Comparison of ENCODE assay signal across 16 cellular contexts in genomic region chr20:38599410-38599882, GRCh38. TPM values are rescaled to one million over a fixed set of nuclear protein-coding genes. Genes with fewer than 3 reads are reported as not detected.
A peak's percentile ranks its signal among the peaks of the same experiment; 100 is the strongest.
DNase-seq lines count a peak whose midpoint lies in the region; ATAC-seq and TF ChIP-seq lines count a peak whose summit lies in the region.
"Had no signal": no experiment of that assay in that cellular context is flagged by ENCODE, and none has a peak within 500 bp of the region (broad histone marks: within the 10 kb centered on the region; RNA-seq: fewer than 3 reads in every experiment).

No MANE protein-coding gene starts in this region.

- H3K27me3 ChIP-seq in left lung, result peaks cover 20 to 47% of the 10 kb centered on the region in 2 donors

- H3K4me3 ChIP-seq in LNCaP clone FGC (ENCODE audit: low read depth, low read length) (no peak overlapping the region), choroid plexus epithelial cell (ENCODE audit: low read depth, low read length) (no peak overlapping the region), left lung (no peak overlapping the region)
- H3K4me3 ChIP-seq: BLaER1 treated with 17β-estradiol and CSF1 and Interleukin-3, amounts not matched to agents 10 nM and 100 nM; SJSA1; thoracic aorta had no signal

- DNase-seq in LNCaP clone FGC (ENCODE audit: low read depth), result peak; percentile 55
- peak; percentile 29 for DNase-seq in choroid plexus epithelial cell (ENCODE audit: low read depth)
- peak; percentile 82 to 90 for DNase-seq in left lung
- DNase-seq in NK-92 treated with Interleukin-12 subunit alpha and Interleukin-12 subunit beta, amount 100 ng/mL, for 24 hours (lab: John Stamatoyannopoulos, UW), result no peak
- DNase-seq in NCI-H1092 (lab: John Stamatoyannopoulos, UW), result no peak
- DNase-seq in AG08396 (ENCODE audit: low spot score), result no peak
- no peak for DNase-seq in activated naive CD4-positive, alpha-beta T cell treated with Interleukin-2 at 50 U/mL for 16 hours
- DNase-seq: activated CD4-positive, alpha-beta T cell treated with anti-CD3 and anti-CD28 coated beads for 4 hours; activated effector memory CD4-positive, alpha-beta T cell treated with Interleukin-2 at 50 U/mL for 16 hours; NCI-H345 had no signal

- intact Hi-C loops in left lung (cut with DNase I), result no loop called here

- no peaks in the 10 kb centered on the region for H3K36me3 ChIP-seq in left lung
- H3K36me3 ChIP-seq: BLaER1 treated with 17β-estradiol and CSF1 and Interleukin-3, amounts not matched to agents 10 nM and 100 nM; SJSA1; thoracic aorta had no signal

- ATAC-seq in left lung, result peak; percentile 97

- no peaks in the 10 kb centered on the region for H3K9me3 ChIP-seq in left lung
- H3K9me3 ChIP-seq: BLaER1 treated with 17β-estradiol and CSF1 and Interleukin-3, amounts not matched to agents 10 nM and 100 nM; SJSA1; thoracic aorta had no signal

- H3K27ac ChIP-seq in C4-2B (peak overlapping the region; percentile 75), left lung (no peak overlapping the region)
- H3K27ac ChIP-seq: BLaER1 treated with 17β-estradiol and CSF1 and Interleukin-3, amounts not matched to agents 10 nM and 100 nM; SJSA1; thoracic aorta had no signal

- no peaks in the 10 kb centered on the region for H3K4me1 ChIP-seq in left lung

- no peak for TF ChIP-seq CTCF in C4-2B (conservative IDR thresholded peaks at IDR 0.05)
- no peak for TF ChIP-seq CTCF in LNCaP clone FGC (IDR thresholded peaks at IDR 0.05; ENCODE audit: control insufficient read depth, extremely low read depth, insufficient read depth)
- no peak for TF ChIP-seq CTCF in choroid plexus epithelial cell (conservative IDR thresholded peaks at IDR 0.05; ENCODE audit: low read depth, low read length)
- TF ChIP-seq CTCF in left lung (IDR thresholded peaks at IDR 0.05), result no peak

RNA-seq across cellular contexts. Expression of gene ARHGAP40, which starts 2.2 kb away (rescaled TPM):
- under 1 TPM in 1 of 2 donors, not detected in 1; 0.44 TPM for total RNA-seq in left lung
- total RNA-seq: glomerular endothelial cell, mononuclear cell, SJSA1, thoracic aorta had no signal

RNA-seq across cellular contexts. Expression of gene ADIG, which starts 18.4 kb away (rescaled TPM):
- not detected for total RNA-seq in left lung
- total RNA-seq: glomerular endothelial cell, mononuclear cell, SJSA1, thoracic aorta had no signal

Comparison
In these comparisons a context has a peak if more than half of its experiments do, and no peak if none do; other contexts are left out.
1. DNase-seq: peak in LNCaP clone FGC (single experiment), choroid plexus epithelial cell (single experiment) and left lung (2 of 2); none in NK-92 treated with Interleukin-12 subunit alpha and Interleukin-12 subunit beta, amount 100 ng/mL, for 24 hours (single experiment), NCI-H1092 (single experiment), AG08396 (single experiment) and activated naive CD4-positive, alpha-beta T cell treated with Interleukin-2 at 50 U/mL for 16 hours (single experiment).